In the genomic region with DNA sequence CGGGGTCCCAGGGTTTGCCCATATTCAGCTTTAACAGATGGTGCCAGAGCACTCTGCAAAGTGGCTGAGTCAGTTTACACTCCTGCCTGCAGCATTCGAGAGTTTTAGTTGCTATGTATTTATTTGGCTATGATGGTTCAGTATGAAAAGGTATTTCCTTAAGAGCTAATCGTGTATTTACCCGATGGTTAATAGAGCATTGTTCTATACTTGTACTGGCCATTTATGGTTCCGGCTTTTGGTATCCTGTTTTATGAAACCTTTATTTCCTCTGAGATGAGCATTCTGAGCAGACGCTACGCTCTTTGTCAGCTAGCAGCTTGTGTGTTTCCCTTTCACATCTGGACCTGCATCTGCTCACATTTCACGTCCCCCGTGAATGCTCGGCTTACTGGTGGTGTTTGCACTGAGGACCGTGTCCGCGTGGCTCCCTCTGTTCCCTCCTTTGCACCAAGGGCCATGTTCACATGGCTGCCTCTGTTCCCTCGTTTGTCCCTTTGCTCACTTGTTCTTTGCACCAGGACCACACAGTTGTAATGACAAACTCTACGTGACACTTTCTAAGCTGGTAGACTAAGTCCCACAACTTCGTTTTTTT, we compare ENCODE assay signal across 26 cellular contexts.
DNase-seq lines count a peak whose midpoint lies in the region; ATAC-seq and TF ChIP-seq lines count a peak whose summit lies in the region.
"Had no signal": no experiment of that assay in that cellular context is flagged by ENCODE, and none has a peak within 500 bp of the region (broad histone marks: within the 10 kb centered on the region; RNA-seq: fewer than 3 reads in every experiment).

No MANE protein-coding gene starts in this region.

- BruUV-seq in mammary epithelial cell (replicated peaks; lab: Mats Ljungman, UMichigan), result no TSS peak

- peaks cover 19% of the 10 kb centered on the region for H3K4me1 Mint-ChIP-seq in activated naive CD8-positive, alpha-beta T cell (ENCODE audit: low read depth)
- H3K4me1 Mint-ChIP-seq in activated naive CD8-positive, alpha-beta T cell treated with anti-CD3 and anti-CD28 coated beads for 36 hours, result peaks cover 13% of the 10 kb centered on the region
- H3K4me1 Mint-ChIP-seq: mesothelial cell of epicardium had no signal

- no peak for DNase-seq in activated naive CD8-positive, alpha-beta T cell treated with anti-CD3 and anti-CD28 coated beads for 36 hours
- peak; percentile 71 for DNase-seq in NCI-H2029 treated with DMSO at 0.1 percent for 48 hours (lab: John Stamatoyannopoulos, UW)
- DNase-seq in dermis blood vessel endothelial cell, result peak; percentile 57
- peak; percentile 16 for DNase-seq in spleen
- DNase-seq in mammary epithelial cell, result no peak
- no peak for DNase-seq in NAMALWA (ENCODE audit: low spot score)
- DNase-seq: activated CD8-positive, alpha-beta T cell treated with anti-CD3 and anti-CD28 coated beads, Interleukin-2, amount 10 ng/mL, durations not matched to agents 7 days and 5 days; activated T-cell treated with anti-CD3 and anti-CD28 coated beads, Interleukin-2, amount 50 U/mL, for 4 hours; CD4-positive, CD25-positive, alpha-beta regulatory T cell; DMS79; esophagus squamous epithelium; left colon; NCI-H1092; NCI-H82; OCI-M1; SHP77 treated with DMSO at 0.1 percent for 48 hours; stimulated activated CD4-positive, alpha-beta T cell treated with anti-CD3 and anti-CD28 coated beads, Interleukin-2, amount 100 ng/mL, for 48 hours; stimulated activated naive CD8-positive, alpha-beta T cell treated with anti-CD3 and anti-CD28 coated beads, Interleukin-15, Interleukin-2, amounts not matched to agents 100 U/mL and 50 U/mL, for 24 hours had no signal

- H3K27me3 ChIP-seq in spleen (replicated peaks in 1 of 7) (no peaks in the 10 kb centered on the region), mammary epithelial cell (ENCODE audit: insufficient read depth, low read length) (no peaks in the 10 kb centered on the region)
- H3K27me3 ChIP-seq: esophagus squamous epithelium, gastroesophageal sphincter, tibial nerve had no signal

- intact Hi-C loops in spleen (cut with DNase I; ENCODE audit: low total_unique reads), result no loop called here
- intact Hi-C loops in mammary epithelial cell (cut with micrococcal nuclease), result no loop called here

- H3K4me1 ChIP-seq in spleen (peaks cover 0 to 28% (median 11%) of the 10 kb centered on the region in 6 donors), mammary epithelial cell (ENCODE audit: insufficient read depth, low read length) (no peaks in the 10 kb centered on the region)
- H3K4me1 ChIP-seq: esophagus squamous epithelium, gastroesophageal sphincter, prostate gland, tibial nerve had no signal

- no peak overlapping the region for H3K4me3 ChIP-seq in spleen
- H3K4me3 ChIP-seq in mammary epithelial cell (replicated peaks in 1 of 3; ENCODE audit: insufficient read depth in 1 of 3, low read depth in 2 of 3, low read length in 3 of 3), result no peak overlapping the region
- H3K4me3 ChIP-seq: esophagus squamous epithelium, gastroesophageal sphincter, prostate gland, skin epidermis, tibial nerve had no signal

- 83 to 93% (median 87%) methylated on average over 16 of the region's 16 CpGs for WGBS in spleen, 5 donors
- 91% methylated on average over 16 of the region's 16 CpGs for WGBS in mammary epithelial cell (ENCODE audit: low coverage, missing lambda C conversion rate)

- H3K27me3 Mint-ChIP-seq in activated naive CD8-positive, alpha-beta T cell, result no peaks in the 10 kb centered on the region
- no peaks in the 10 kb centered on the region for H3K27me3 Mint-ChIP-seq in activated naive CD8-positive, alpha-beta T cell treated with anti-CD3 and anti-CD28 coated beads for 36 hours
- H3K27me3 Mint-ChIP-seq: CD4-positive, CD25-positive, alpha-beta regulatory T cell had no signal

- H3K4me2 ChIP-seq in mammary epithelial cell (ENCODE audit: insufficient read depth, low read depth, low read length), result no peak overlapping the region

- in situ Hi-C loops in mammary epithelial cell (cut with MboI; ENCODE audit: low sequenced_read_pairs in 2 of 2), result no loop called here

- no peak overlapping the region for H2AFZ ChIP-seq in mammary epithelial cell (ENCODE audit: low read depth, low read length)

- no peaks in the 10 kb centered on the region for H3K9me3 Mint-ChIP-seq in activated naive CD8-positive, alpha-beta T cell (ENCODE audit: low read depth)
- H3K9me3 Mint-ChIP-seq in activated naive CD8-positive, alpha-beta T cell treated with anti-CD3 and anti-CD28 coated beads for 36 hours, result no peaks in the 10 kb centered on the region
- H3K9me3 Mint-ChIP-seq: activated naive CD4-positive, alpha-beta T cell treated with anti-CD3 and anti-CD28 coated beads, Interleukin-2, amount 50 U/mL, for 72 hours; activated T-cell treated with anti-CD3 and anti-CD28 coated beads, Interleukin-2, amount 50 U/mL, for 4 hours; CD4-positive, CD25-positive, alpha-beta regulatory T cell; mesothelial cell of epicardium had no signal

- H4K20me1 ChIP-seq in mammary epithelial cell (ENCODE audit: insufficient read depth, low read length), result no peaks in the 10 kb centered on the region

- H3K36me3 ChIP-seq in spleen, result peaks cover 0 to 54% (median 10%) of the 10 kb centered on the region in 6 donors
- H3K36me3 ChIP-seq in mammary epithelial cell (ENCODE audit: insufficient read depth, low read length), result peaks cover 2% of the 10 kb centered on the region
- H3K36me3 ChIP-seq: prostate gland had no signal

- CTCF ChIA-PET in mammary epithelial cell (lab: Charles Lee; ENCODE audit: low non-redundant PET), result no interaction called here

- dilution Hi-C loops in mammary epithelial cell (cut with HindIII; ENCODE audit: low sequenced_read_pairs), result no loop called here

- peak overlapping the region; percentile 87 for H3K27ac Mint-ChIP-seq in activated naive CD8-positive, alpha-beta T cell
- no peak overlapping the region for H3K27ac Mint-ChIP-seq in activated naive CD8-positive, alpha-beta T cell treated with anti-CD3 and anti-CD28 coated beads for 36 hours
- H3K27ac Mint-ChIP-seq: activated CD8-positive, alpha-beta T cell treated with anti-CD3 and anti-CD28 coated beads, Interleukin-2, amount 10 ng/mL, durations not matched to agents 7 days and 5 days; activated naive CD4-positive, alpha-beta T cell treated with anti-CD3 and anti-CD28 coated beads, Interleukin-2, amount 50 U/mL, for 72 hours; mesothelial cell of epicardium had no signal

- no peak for TF ChIP-seq CTCF in spleen (IDR thresholded peaks at IDR 0.05 in 8 of 11, conservative IDR thresholded peaks at IDR 0.05 in 3 of 11)
- no peak for TF ChIP-seq CTCF in mammary epithelial cell (conservative IDR thresholded peaks at IDR 0.05 in 1 of 2, IDR thresholded peaks at IDR 0.05 in 1 of 2; ENCODE audit: extremely low read depth in 1 of 2, insufficient read depth in 1 of 2, low read depth in 1 of 2, low read length in 2 of 2)

- no peaks in the 10 kb centered on the region for H3K79me2 ChIP-seq in mammary epithelial cell (ENCODE audit: insufficient read depth, low read length)

- H3K36me3 Mint-ChIP-seq in activated naive CD8-positive, alpha-beta T cell, result peaks cover 7% of the 10 kb centered on the region
- H3K36me3 Mint-ChIP-seq in activated naive CD8-positive, alpha-beta T cell treated with anti-CD3 and anti-CD28 coated beads for 36 hours, result peaks cover 16% of the 10 kb centered on the region

- no peak for TF ChIP-seq POLR2A in spleen (IDR thresholded peaks at IDR 0.05)

- no peak overlapping the region for H3K27ac ChIP-seq in spleen
- H3K27ac ChIP-seq in mammary epithelial cell (ENCODE audit: insufficient read depth, low read depth, low read length), result no peak overlapping the region
- H3K27ac ChIP-seq: esophagus squamous epithelium, gastroesophageal sphincter, prostate gland, skin epidermis, tibial nerve had no signal

- H3K9me3 ChIP-seq in spleen (no peaks in the 10 kb centered on the region), mammary epithelial cell (replicated peaks; ENCODE audit: insufficient read depth, low read length) (no peaks in the 10 kb centered on the region)
- H3K9me3 ChIP-seq: esophagus squamous epithelium, gastroesophageal sphincter, prostate gland, tibial nerve had no signal

- H3K4me3 Mint-ChIP-seq in activated naive CD8-positive, alpha-beta T cell, result no peak overlapping the region
- no peak overlapping the region for H3K4me3 Mint-ChIP-seq in activated naive CD8-positive, alpha-beta T cell treated with anti-CD3 and anti-CD28 coated beads for 36 hours
- H3K4me3 Mint-ChIP-seq: activated CD8-positive, alpha-beta T cell treated with anti-CD3 and anti-CD28 coated beads, Interleukin-2, amount 10 ng/mL, durations not matched to agents 7 days and 5 days; activated T-cell treated with anti-CD3 and anti-CD28 coated beads, Interleukin-2, amount 50 U/mL, for 4 hours; CD4-positive, CD25-positive, alpha-beta regulatory T cell; mesothelial cell of epicardium had no signal

- H3K9ac ChIP-seq in mammary epithelial cell (ENCODE audit: insufficient read depth, low read length), result no peak overlapping the region

- no peak for ATAC-seq in HG03280 (IDR thresholded peaks at IDR 0.05; ENCODE audit: unreplicated experiment)
- ATAC-seq: activated CD8-positive, alpha-beta T cell treated with anti-CD3 and anti-CD28 coated beads, Interleukin-2, amount 10 ng/mL, durations not matched to agents 7 days and 5 days; activated naive CD4-positive, alpha-beta T cell treated with anti-CD3 and anti-CD28 coated beads, Interleukin-2, amount 50 U/mL, for 72 hours; activated T-cell treated with anti-CD3 and anti-CD28 coated beads, Interleukin-2, amount 50 U/mL, for 4 hours; gastroesophageal sphincter; left colon; stimulated activated naive CD8-positive, alpha-beta T cell treated with anti-CD3 and anti-CD28 coated beads, Interleukin-15, Interleukin-2, amounts not matched to agents 100 U/mL and 50 U/mL, for 24 hours had no signal

Comparison
In these comparisons a context has a peak if more than half of its experiments do, and no peak if none do; other contexts are left out.
1. DNase-seq: peak in NCI-H2029 treated with DMSO at 0.1 percent for 48 hours (single experiment), dermis blood vessel endothelial cell (single experiment) and spleen (single experiment); none in activated naive CD8-positive, alpha-beta T cell treated with anti-CD3 and anti-CD28 coated beads for 36 hours (single experiment), mammary epithelial cell (single experiment) and NAMALWA (single experiment).